In genomic region chr12:80019691-80020090, GRCh38 we compare ENCODE assay signal across 22 cellular contexts.
"Had no signal": no experiment of that assay in that cellular context is flagged by ENCODE, and none has a peak within 500 bp of the region (broad histone marks: within the 10 kb centered on the region; RNA-seq: fewer than 3 reads in every experiment).

No MANE protein-coding gene starts in this region.

- H3K4me2 ChIP-seq: hepatocyte had no signal

- H3K4me3 ChIP-seq: colonic mucosa, gastroesophageal sphincter, heart left ventricle, hepatocyte, left lung, lower lobe of right lung had no signal

- H3K79me2 ChIP-seq: hepatocyte had no signal

- H2AFZ ChIP-seq: hepatocyte had no signal

- H3K36me3 ChIP-seq: colonic mucosa, gastroesophageal sphincter, heart left ventricle, left lung, lower lobe of right lung had no signal

- H3K4me1 ChIP-seq: colonic mucosa, foreskin keratinocyte, left lung, lower lobe of right lung had no signal

- H3K27me3 ChIP-seq: colonic mucosa, foreskin keratinocyte, gastroesophageal sphincter, heart left ventricle, hepatocyte, left lung had no signal

- DNase-seq: colonic mucosa; cortex of kidney; effector CD8-positive, alpha-beta T cell; effector memory CD8-positive, alpha-beta T cell; endodermal cell; erythroblast; foreskin keratinocyte; heart left ventricle; hypothalamus; immature natural killer cell; islet precursor cell; kidney; kidney glomerular epithelial cell; left lung; left ventricle myocardium superior; lower lobe of right lung; mesenchymal stem cell; midbrain had no signal

- H3K27ac ChIP-seq: colonic mucosa, epithelial cell of prostate, foreskin keratinocyte, hepatocyte, left lung, lower lobe of right lung had no signal

- ATAC-seq: effector memory CD8-positive, alpha-beta T cell; esophagus mucosa; foreskin keratinocyte; gastroesophageal sphincter; heart left ventricle; left lung; left ventricle myocardium superior; lower lobe of right lung had no signal

- H3K9me3 ChIP-seq: colonic mucosa, left lung, lower lobe of right lung had no signal
